In the genomic region with DNA sequence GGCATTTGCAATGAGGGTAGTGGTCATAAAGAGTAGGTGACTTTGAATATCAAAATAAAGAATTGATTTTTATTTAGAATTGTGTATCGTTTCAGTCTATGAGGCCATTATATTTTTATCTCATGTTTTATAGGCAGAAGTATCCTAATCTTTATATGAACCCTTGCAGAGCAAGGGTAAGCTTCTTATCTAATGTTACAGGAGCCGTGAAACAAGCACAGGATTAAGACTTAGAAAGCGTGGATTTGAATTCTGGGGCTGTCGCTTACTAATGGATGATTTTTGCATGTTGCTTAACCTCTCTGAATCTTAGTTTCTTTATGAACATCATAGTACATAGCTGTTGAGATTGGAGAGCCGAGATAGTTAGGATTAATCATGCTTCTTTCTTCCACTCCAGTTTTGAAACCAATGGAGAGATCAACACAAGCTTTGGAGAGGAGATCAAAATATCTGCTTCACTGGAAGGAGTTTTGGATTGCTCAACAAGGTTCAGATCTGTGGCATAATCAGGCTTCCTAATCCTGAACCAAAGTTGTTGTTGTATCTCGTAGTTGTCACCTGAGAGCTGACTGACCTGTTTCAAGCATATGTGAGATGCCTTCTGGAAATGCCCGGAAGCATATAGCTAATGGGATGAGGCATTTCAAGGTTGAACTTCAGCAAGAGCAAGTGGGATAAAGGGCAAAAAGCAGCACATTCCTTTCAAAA, we compare ENCODE assay signal across 17 cellular contexts.
DNase-seq lines count a peak whose midpoint lies in the region; FAIRE-seq and TF ChIP-seq lines count a peak whose summit lies in the region.
"Had no signal": no experiment of that assay in that cellular context is flagged by ENCODE, and none has a peak within 500 bp of the region (broad histone marks: within the 10 kb centered on the region; RNA-seq: fewer than 3 reads in every experiment).

No MANE protein-coding gene starts in this region.

- peak; percentile 82 for FAIRE-seq in D721Med (lab: Jason Lieb, UNC)
- FAIRE-seq: A549, GM12878 had no signal

- TF ChIP-seq EP300 in stomach (IDR thresholded peaks at IDR 0.05), result no peak

- TF ChIP-seq POLR2A in stomach (IDR thresholded peaks at IDR 0.05), result no peak

- H3K27me3 ChIP-seq in left ventricle myocardium inferior (ENCODE audit: low read depth) (no peaks in the 10 kb centered on the region), stomach (no peaks in the 10 kb centered on the region)

- DNase-seq in D721Med (ENCODE audit: insufficient read length, low spot score) (no peak), amniotic epithelial cell (ENCODE audit: low read depth) (peak; percentile 2), left ventricle myocardium inferior (no peak), stomach (no peak), NCI-H2081 treated with DMSO at 0.1 percent for 48 hours (lab: John Stamatoyannopoulos, UW) (no peak), foreskin melanocyte (no peak), NCI-H510A treated with DMSO at 0.1 percent for 48 hours (lab: John Stamatoyannopoulos, UW) (no peak)
- no peak for DNase-seq in activated effector memory CD4-positive, alpha-beta T cell treated with anti-CD3 and anti-CD28 coated beads, Interleukin-2, amount 50 U/mL, for 16 hours
- DNase-seq: COR-L47, DMS53, IMR-90, NCI-H1417, NCI-H2029, PC-3 had no signal

- intact Hi-C loops in left ventricle myocardium inferior (cut with micrococcal nuclease), result no loop called here
- intact Hi-C loops in stomach (cut with DNase I; ENCODE audit: low total_unique reads), result no loop called here

- H3K4me1 ChIP-seq in left ventricle myocardium inferior, result peaks cover 5% of the 10 kb centered on the region
- H3K4me1 ChIP-seq in stomach, result peaks cover 0 to 15% (median 4%) of the 10 kb centered on the region in 4 donors
- H3K4me1 ChIP-seq: A549, HAP-1 had no signal

- WGBS in stomach, 5 donors, result 62 to 73% (median 65%) methylated on average over 7 of the region's 7 CpGs

- H3K27ac ChIP-seq in left ventricle myocardium inferior (replicated peaks) (peak overlapping the region; percentile 65), stomach (peak overlapping the region in 3 of 5 donors; percentile 40 to 56 (median 42))
- H3K27ac ChIP-seq: A549 had no signal

- H3K36me3 ChIP-seq in left ventricle myocardium inferior, result no peaks in the 10 kb centered on the region
- no peaks in the 10 kb centered on the region for H3K36me3 ChIP-seq in stomach
- H3K36me3 ChIP-seq: HAP-1 had no signal

- no peak for TF ChIP-seq CTCF in D721Med (IDR thresholded peaks at IDR 0.05; ENCODE audit: insufficient read depth, missing control alignments)
- TF ChIP-seq CTCF in left ventricle myocardium inferior (IDR thresholded peaks at IDR 0.05; ENCODE audit: borderline replicate concordance), result no peak
- no peak for TF ChIP-seq CTCF in stomach (IDR thresholded peaks at IDR 0.05)

- H3K4me3 ChIP-seq in left ventricle myocardium inferior (no peak overlapping the region), stomach (no peak overlapping the region)
- H3K4me3 ChIP-seq: A549, GM12878, HAP-1 had no signal

- H3K9me3 ChIP-seq in left ventricle myocardium inferior (replicated peaks), result no peaks in the 10 kb centered on the region
- H3K9me3 ChIP-seq in stomach, result no peaks in the 10 kb centered on the region
- H3K9me3 ChIP-seq: A549, HAP-1 had no signal
